1 cellular context compared by ENCODE assay signal in the genomic region with DNA sequence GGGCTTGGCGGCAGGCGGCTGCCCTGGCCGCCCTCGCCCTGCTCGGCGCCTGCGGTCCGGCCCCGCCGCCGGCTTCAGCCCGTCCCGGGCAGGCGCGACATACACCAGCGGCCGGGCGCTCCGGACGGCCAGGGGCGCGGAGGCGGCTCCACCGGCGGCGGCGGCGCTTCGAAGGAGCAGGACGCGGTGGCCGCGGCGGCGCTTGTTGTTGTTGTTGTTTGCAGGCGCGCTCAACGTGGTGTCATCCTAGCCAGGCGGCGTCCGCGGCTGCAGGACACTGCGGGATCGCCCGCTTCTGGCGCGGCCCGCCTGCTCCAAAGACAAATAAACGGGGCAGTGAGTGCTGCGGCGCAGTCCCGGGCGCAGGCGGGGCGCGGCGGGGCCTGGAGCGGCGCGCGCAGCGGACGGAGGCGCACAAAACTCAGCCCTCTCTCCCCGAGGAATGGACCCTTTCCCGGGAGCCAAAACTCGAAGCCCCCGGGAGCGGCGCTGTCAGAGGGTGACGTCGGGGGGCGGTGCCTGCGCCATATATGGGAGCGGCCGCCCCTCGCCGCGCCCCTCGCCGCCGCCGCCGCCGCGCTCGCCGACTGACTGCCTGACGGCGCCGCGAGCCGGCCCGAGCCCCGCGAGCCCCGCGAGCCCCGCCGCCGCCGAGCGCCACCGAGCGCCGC.
TF ChIP-seq lines count a peak whose summit lies in the region.

A gene with protein sequence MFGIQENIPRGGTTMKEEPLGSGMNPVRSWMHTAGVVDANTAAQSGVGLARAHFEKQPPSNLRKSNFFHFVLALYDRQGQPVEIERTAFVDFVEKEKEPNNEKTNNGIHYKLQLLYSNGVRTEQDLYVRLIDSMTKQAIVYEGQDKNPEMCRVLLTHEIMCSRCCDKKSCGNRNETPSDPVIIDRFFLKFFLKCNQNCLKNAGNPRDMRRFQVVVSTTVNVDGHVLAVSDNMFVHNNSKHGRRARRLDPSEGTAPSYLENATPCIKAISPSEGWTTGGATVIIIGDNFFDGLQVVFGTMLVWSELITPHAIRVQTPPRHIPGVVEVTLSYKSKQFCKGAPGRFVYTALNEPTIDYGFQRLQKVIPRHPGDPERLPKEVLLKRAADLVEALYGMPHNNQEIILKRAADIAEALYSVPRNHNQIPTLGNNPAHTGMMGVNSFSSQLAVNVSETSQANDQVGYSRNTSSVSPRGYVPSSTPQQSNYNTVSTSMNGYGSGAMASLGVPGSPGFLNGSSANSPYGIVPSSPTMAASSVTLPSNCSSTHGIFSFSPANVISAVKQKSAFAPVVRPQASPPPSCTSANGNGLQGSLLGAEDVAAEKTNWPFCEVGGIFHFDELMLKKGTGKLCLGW (minus strand): TSS at position 444 of the 671 bp plus-strand sequence. CDS start 506 bp downstream, outside the sequence.

TF ChIP-seq in SK-N-SH treated with all-trans-retinoic acid at 6 μM for 48 hours, 23 proteins besides CTCF, POLR2A, EP300 and RAD21 (continued from another document):
- TF ChIP-seq, protein P1, sequence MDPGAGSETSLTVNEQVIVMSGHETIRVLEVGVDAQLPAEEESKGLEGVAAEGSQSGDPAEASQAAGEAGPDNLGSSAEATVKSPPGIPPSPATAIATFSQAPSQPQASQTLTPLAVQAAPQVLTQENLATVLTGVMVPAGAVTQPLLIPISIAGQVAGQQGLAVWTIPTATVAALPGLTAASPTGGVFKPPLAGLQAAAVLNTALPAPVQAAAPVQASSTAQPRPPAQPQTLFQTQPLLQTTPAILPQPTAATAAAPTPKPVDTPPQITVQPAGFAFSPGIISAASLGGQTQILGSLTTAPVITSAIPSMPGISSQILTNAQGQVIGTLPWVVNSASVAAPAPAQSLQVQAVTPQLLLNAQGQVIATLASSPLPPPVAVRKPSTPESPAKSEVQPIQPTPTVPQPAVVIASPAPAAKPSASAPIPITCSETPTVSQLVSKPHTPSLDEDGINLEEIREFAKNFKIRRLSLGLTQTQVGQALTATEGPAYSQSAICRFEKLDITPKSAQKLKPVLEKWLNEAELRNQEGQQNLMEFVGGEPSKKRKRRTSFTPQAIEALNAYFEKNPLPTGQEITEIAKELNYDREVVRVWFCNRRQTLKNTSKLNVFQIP (CRISPR knock-in tag; IDR thresholded peaks at IDR 0.05; ENCODE audit: borderline replicate concordance, low read depth) = no peak
